ENCODE assay signal across 13 cellular contexts in genomic region chr3:117735481-117736101, GRCh38.
A peak's percentile ranks its signal among the peaks of the same experiment; 100 is the strongest.
DNase-seq lines count a peak whose midpoint lies in the region; ATAC-seq, FAIRE-seq and TF ChIP-seq lines count a peak whose summit lies in the region.
"Had no signal": no experiment of that assay in that cellular context is flagged by ENCODE, and none has a peak within 500 bp of the region (broad histone marks: within the 10 kb centered on the region; RNA-seq: fewer than 3 reads in every experiment).

No MANE protein-coding gene starts in this region.

- no peak overlapping the region for H3K4me3 Mint-ChIP-seq in stimulated activated effector memory CD8-positive, alpha-beta T cell treated with anti-CD3 and anti-CD28 coated beads, Interleukin-12 subunit alpha, Interleukin-12 subunit beta, amount 100 ng/mL, for 72 hours
- H3K4me3 Mint-ChIP-seq: CD8-positive, alpha-beta T cell had no signal

- no peak for FAIRE-seq in HTR-8/SVneo (lab: Jason Lieb, UNC)
- no peak for FAIRE-seq in bronchial epithelial cell (lab: Jason Lieb, UNC)

- ATAC-seq in stimulated activated effector memory CD8-positive, alpha-beta T cell treated with anti-CD3 and anti-CD28 coated beads, Interleukin-12 subunit alpha, Interleukin-12 subunit beta, amount 100 ng/mL, for 72 hours = no peak
- no peak for ATAC-seq in HG03469 (IDR thresholded peaks at IDR 0.05; ENCODE audit: unreplicated experiment)
- ATAC-seq: CD8-positive, alpha-beta T cell had no signal

- DNase-seq in COLO829 (ENCODE audit: low spot score) (peak; percentile 59), HTR-8/SVneo (ENCODE audit: insufficient read length, low spot score) (peak; percentile 1), bronchial epithelial cell (ENCODE audit: low read depth) (peak; percentile 89), left kidney (ENCODE audit: low read depth, low spot score) (peak; percentile 7), dorsolateral prefrontal cortex (no peak), BE2C (no peak)
- DNase-seq in stimulated activated effector memory CD8-positive, alpha-beta T cell treated with anti-CD3 and anti-CD28 coated beads, Interleukin-12 subunit alpha, Interleukin-12 subunit beta, amount 100 ng/mL, for 72 hours (ENCODE audit: low spot score in 2 of 2) = no peak
- DNase-seq: activated effector memory CD4-positive, alpha-beta T cell treated with anti-CD3 and anti-CD28 coated beads, Interleukin-2, amount 50 U/mL, for 16 hours; CD8-positive, alpha-beta T cell; central memory CD4-positive, alpha-beta T cell; NCI-H2227 treated with DMSO at 0.1 percent for 48 hours; T-helper 2 cell had no signal

- TF ChIP-seq CTCF in bronchial epithelial cell (IDR thresholded peaks at IDR 0.05; ENCODE audit: insufficient read depth, low read length, severe bottlenecking) = no peak
- no peak for TF ChIP-seq CTCF in dorsolateral prefrontal cortex (IDR thresholded peaks at IDR 0.05 in 54 of 56, conservative IDR thresholded peaks at IDR 0.05 in 2 of 56; ENCODE audit: low read depth in 1 of 56, partially characterized antibody in 56 of 56)
- no peak for TF ChIP-seq CTCF in BE2C (IDR thresholded peaks at IDR 0.05; ENCODE audit: low read depth, low read length)

- no peaks in the 10 kb centered on the region for H3K9me3 ChIP-seq in BE2C

- no peaks in the 10 kb centered on the region for H3K36me3 Mint-ChIP-seq in stimulated activated effector memory CD8-positive, alpha-beta T cell treated with anti-CD3 and anti-CD28 coated beads, Interleukin-12 subunit alpha, Interleukin-12 subunit beta, amount 100 ng/mL, for 72 hours
- H3K36me3 Mint-ChIP-seq: CD8-positive, alpha-beta T cell had no signal

- no peak overlapping the region for H3K27ac Mint-ChIP-seq in stimulated activated effector memory CD8-positive, alpha-beta T cell treated with anti-CD3 and anti-CD28 coated beads, Interleukin-12 subunit alpha, Interleukin-12 subunit beta, amount 100 ng/mL, for 72 hours
- H3K27ac Mint-ChIP-seq: CD8-positive, alpha-beta T cell had no signal

- H3K4me1 Mint-ChIP-seq in stimulated activated effector memory CD8-positive, alpha-beta T cell treated with anti-CD3 and anti-CD28 coated beads, Interleukin-12 subunit alpha, Interleukin-12 subunit beta, amount 100 ng/mL, for 72 hours = no peaks in the 10 kb centered on the region

- no peak overlapping the region for H3K27ac ChIP-seq in dorsolateral prefrontal cortex

- H3K36me3 ChIP-seq in bronchial epithelial cell (ENCODE audit: control insufficient read depth, insufficient read depth, low read length) = no peaks in the 10 kb centered on the region
- no peaks in the 10 kb centered on the region for H3K36me3 ChIP-seq in BE2C

- H3K4me3 ChIP-seq in bronchial epithelial cell (ENCODE audit: low read depth, low read length) (no peak overlapping the region), dorsolateral prefrontal cortex (no peak overlapping the region), BE2C (ENCODE audit: low read depth, low read length) (no peak overlapping the region)

- H3K4me1 ChIP-seq in BE2C = peaks cover 13% of the 10 kb centered on the region

- H3K27me3 ChIP-seq in bronchial epithelial cell (ENCODE audit: control insufficient read depth, insufficient read depth, low read length) (no peaks in the 10 kb centered on the region), dorsolateral prefrontal cortex (no peaks in the 10 kb centered on the region), BE2C (no peaks in the 10 kb centered on the region)

- intact Hi-C loops in dorsolateral prefrontal cortex (cut with DNase I) = no loop called here

- peaks cover 16% of the 10 kb centered on the region for H3K9me3 Mint-ChIP-seq in stimulated activated effector memory CD8-positive, alpha-beta T cell treated with anti-CD3 and anti-CD28 coated beads, Interleukin-12 subunit alpha, Interleukin-12 subunit beta, amount 100 ng/mL, for 72 hours

Comparison
In these comparisons a context has a peak if more than half of its experiments do, and no peak if none do; other contexts are left out.
1. DNase-seq: peak in COLO829 (single experiment), HTR-8/SVneo (single experiment), bronchial epithelial cell (single experiment) and left kidney (single experiment); none in dorsolateral prefrontal cortex (0 of 10), stimulated activated effector memory CD8-positive, alpha-beta T cell treated with anti-CD3 and anti-CD28 coated beads, Interleukin-12 subunit alpha, Interleukin-12 subunit beta, amount 100 ng/mL, for 72 hours (0 of 2) and BE2C (single experiment).